In genomic region chr6:107657755-107658461, GRCh38 we compare ENCODE assay signal across 7 cellular contexts.
A peak's percentile ranks its signal among the peaks of the same experiment; 100 is the strongest.
DNase-seq lines count a peak whose midpoint lies in the region; ATAC-seq and TF ChIP-seq lines count a peak whose summit lies in the region.

No MANE protein-coding gene starts in this region.

- H3K9me3 ChIP-seq in spleen = no peaks in the 10 kb centered on the region
- no peaks in the 10 kb centered on the region for H3K9me3 ChIP-seq in ascending aorta

- TF ChIP-seq CTCF in foreskin fibroblast (IDR thresholded peaks at IDR 0.05; ENCODE audit: low read depth, low read length) (peak; percentile 3), spleen (IDR thresholded peaks at IDR 0.05 in 8 of 11, conservative IDR thresholded peaks at IDR 0.05 in 3 of 11) (peak in 9 of 11 experiments; percentile 21 to 69 (median 39)), ascending aorta (IDR thresholded peaks at IDR 0.05) (no peak)

- H3K27me3 ChIP-seq in spleen (replicated peaks in 1 of 7) (no peaks in the 10 kb centered on the region), ascending aorta (no peaks in the 10 kb centered on the region)

- 14 to 22% (median 19%) methylated on average over 8 to 17 of the region's 17 CpGs for WGBS in spleen, 5 donors

- H3K4me1 ChIP-seq in spleen = peaks cover 25 to 69% (median 48%) of the 10 kb centered on the region in 6 donors
- no peaks in the 10 kb centered on the region for H3K4me1 ChIP-seq in ascending aorta

- H3K4me3 ChIP-seq in foreskin fibroblast (ENCODE audit: low read depth in 1 of 2, low read length in 2 of 2) (peak overlapping the region in 1 of 2 donors; percentile 9), spleen (peak overlapping the region in 6 of 8 donors; percentile 5 to 58 (median 24)), ascending aorta (no peak overlapping the region)

- H3K27ac ChIP-seq in spleen (peak overlapping the region; percentile 22 to 87 (median 73)), ascending aorta (no peak overlapping the region)

- ATAC-seq in GM18861 (IDR thresholded peaks at IDR 0.05; ENCODE audit: unreplicated experiment) = peak; percentile 84
- ATAC-seq in HG02852 (IDR thresholded peaks at IDR 0.05; ENCODE audit: unreplicated experiment) = peak; percentile 85

- intact Hi-C loops in spleen (cut with DNase I; ENCODE audit: low total_unique reads) (no loop called here), ascending aorta (cut with DNase I) (no loop called here)

- peak; percentile 54 for DNase-seq in NCI-H2227 (lab: John Stamatoyannopoulos, UW; ENCODE audit: unreplicated experiment)
- DNase-seq in activated CD8-positive, alpha-beta memory T cell treated with anti-CD3 and anti-CD28 coated beads for 4 hours (ENCODE audit: low read depth in 2 of 2) = peak; percentile 13 to 19
- DNase-seq in foreskin fibroblast = peak; percentile 39 to 40
- DNase-seq in spleen = peak; percentile 90
- DNase-seq in ascending aorta (ENCODE audit: low spot score in 2 of 2) = no peak

- TF ChIP-seq POLR2A in spleen (IDR thresholded peaks at IDR 0.05) = peak in 1 of 3 donors; percentile 46

- no peaks in the 10 kb centered on the region for H3K36me3 ChIP-seq in spleen
- peaks cover 0 to 6% of the 10 kb centered on the region in 2 donors for H3K36me3 ChIP-seq in ascending aorta

Comparison
In these comparisons a context has a peak if more than half of its experiments do, and no peak if none do; other contexts are left out.
1. DNase-seq: peak in NCI-H2227 (single experiment), activated CD8-positive, alpha-beta memory T cell treated with anti-CD3 and anti-CD28 coated beads for 4 hours (2 of 2), foreskin fibroblast (2 of 2) and spleen (single experiment); none in ascending aorta (0 of 2).
2. H3K4me3 ChIP-seq: peak in spleen (6 of 8); none in ascending aorta (0 of 2).
3. CTCF ChIP-seq: peak in foreskin fibroblast (single experiment) and spleen (9 of 11); none in ascending aorta (0 of 3).
4. H3K27ac ChIP-seq: peak in spleen (8 of 8); none in ascending aorta (0 of 2).